8 cellular contexts compared by ENCODE assay signal in genomic region chr20:3407426-3408250, GRCh38. TPM values are rescaled to one million over a fixed set of nuclear protein-coding genes. Genes with fewer than 3 reads are reported as not detected.
DNase-seq lines count a peak whose midpoint lies in the region; ATAC-seq, FAIRE-seq and TF ChIP-seq lines count a peak whose summit lies in the region.

TSS of gene DNAAF9 (minus strand) at chr20:3407669. CDS start at chr20:3407557, 112 bp downstream.

- H3K27ac ChIP-seq in VCaP (peak within 1 kb of the TSS; percentile 76), breast epithelium (peak within 1 kb of the TSS; percentile 93 to 96), skin epidermis (peak within 1 kb of the TSS; percentile 81 to 94 (median 88))

- peaks cover 0 to 8% of the 10 kb centered on the region in 2 donors for H3K4me1 ChIP-seq in breast epithelium

- TF ChIP-seq POLR2A in H54 (IDR thresholded peaks at IDR 0.05; ENCODE audit: low read depth, low read length) (peak; percentile 58), breast epithelium (IDR thresholded peaks at IDR 0.05) (no peak)

- no peaks in the 10 kb centered on the region for H3K9me3 ChIP-seq in breast epithelium

- no peak for FAIRE-seq in H54 (lab: Jason Lieb, UNC)

- H3K27me3 ChIP-seq in breast epithelium: no peaks in the 10 kb centered on the region

- H3K36me3 ChIP-seq in breast epithelium: no peaks in the 10 kb centered on the region

- H3K4me3 ChIP-seq in breast epithelium (peak within 1 kb of the TSS; percentile 79 to 95 (median 93)), skin epidermis (peak within 1 kb of the TSS; percentile 79 to 97 (median 85))

- peak; percentile 63 for DNase-seq in DMS153 (lab: John Stamatoyannopoulos, UW)
- peak; percentile 90 for DNase-seq in H54 (ENCODE audit: insufficient read length, low spot score)
- DNase-seq in NCI-H1694 (lab: John Stamatoyannopoulos, UW): peak; percentile 32
- DNase-seq in breast epithelium (ENCODE audit: low spot score in 2 of 2): peak; percentile 65 to 70
- peak; percentile 91 for DNase-seq in iPS-NIHi11 (ENCODE audit: low spot score)

- ATAC-seq in HG03196 (IDR thresholded peaks at IDR 0.05; ENCODE audit: unreplicated experiment): no peak

- intact Hi-C loops in breast epithelium (cut with DNase I; ENCODE audit: low total_unique reads): no loop called here

- TF ChIP-seq CTCF in VCaP (conservative IDR thresholded peaks at IDR 0.05) (peak; percentile 70), breast epithelium (IDR thresholded peaks at IDR 0.05) (peak; percentile 6 to 67 (median 8))

RNA-seq across cellular contexts. Expression of gene DNAAF9, which starts in this region (rescaled TPM):
- total RNA-seq in breast epithelium: 10 to 100 TPM; 15.7 to 35.8 (median 22.8) TPM

Comparison
In these comparisons a context has a peak if more than half of its experiments do, and no peak if none do; other contexts are left out.
1. DNase-seq: peak in every context shown above with its lines; median percentile 91 in iPS-NIHi11; 90 in H54; 68 in breast epithelium; 63 in DMS153; 32 in NCI-H1694.